In genomic region chr3:101778385-101779046, GRCh38 we compare ENCODE assay signal across 1 cellular context.
TF ChIP-seq lines count a peak whose summit lies in the region.

No MANE protein-coding gene starts in this region.

TF ChIP-seq in endothelial cell of umbilical vein, 7 proteins besides CTCF, POLR2A, EP300 and RAD21 (continued from another document):
- no peak for TF ChIP-seq MYC (IDR thresholded peaks at IDR 0.05; ENCODE audit: low read depth, low read length)
- TF ChIP-seq GATA2 (IDR thresholded peaks at IDR 0.05; ENCODE audit: insufficient read depth, insufficient read length, low read depth, low read length): no peak
- no peak for TF ChIP-seq POLR2AphosphoS5 (IDR thresholded peaks at IDR 0.05; ENCODE audit: insufficient read depth, low read depth, low read length)
- no peak for TF ChIP-seq FOS (IDR thresholded peaks at IDR 0.05; ENCODE audit: borderline replicate concordance, insufficient read depth, low read length)
